6 cellular contexts compared by ENCODE assay signal in genomic region chr3:169811606-169812123, GRCh38. TPM values are rescaled to one million over a fixed set of nuclear protein-coding genes. Genes with fewer than 3 reads are reported as not detected.
DNase-seq lines count a peak whose midpoint lies in the region; ATAC-seq and TF ChIP-seq lines count a peak whose summit lies in the region.

No MANE protein-coding gene starts in this region.

- peak; percentile 10 for DNase-seq in GM04504 (ENCODE audit: low read depth)
- DNase-seq in NCI-H524 treated with DMSO at 0.1 percent for 48 hours (lab: John Stamatoyannopoulos, UW), result peak; percentile 43
- no peak for DNase-seq in endodermal cell
- DNase-seq in osteocyte (ENCODE audit: extremely low spot score, unreplicated experiment), result no peak

- no peak overlapping the region for H3K27ac ChIP-seq in endodermal cell (ENCODE audit: low read depth, low read length)

- peaks cover 17% of the 10 kb centered on the region for H3K4me1 Mint-ChIP-seq in endodermal cell
- peaks cover 16% of the 10 kb centered on the region for H3K4me1 Mint-ChIP-seq in osteocyte (ENCODE audit: unreplicated experiment)

- H3K9me3 ChIP-seq in endodermal cell (ENCODE audit: control insufficient read depth, low read length), result peaks cover 11% of the 10 kb centered on the region

- H3K4me3 Mint-ChIP-seq in endodermal cell (peak overlapping the region; percentile 71), osteocyte (ENCODE audit: unreplicated experiment) (peak overlapping the region; percentile 76)

- H3K4me1 ChIP-seq in endodermal cell (ENCODE audit: control insufficient read depth, insufficient read depth, low read length), result no peaks in the 10 kb centered on the region

- 66 to 89% methylated on average over 9 to 15 of the region's 15 CpGs for WGBS in endodermal cell (ENCODE audit: insufficient coverage in 1 of 2, insufficient read length in 1 of 2), 2 experiments

- H3K27ac Mint-ChIP-seq in endodermal cell, result no peak overlapping the region
- peak overlapping the region; percentile 87 for H3K27ac Mint-ChIP-seq in osteocyte (ENCODE audit: unreplicated experiment)

- peak overlapping the region; percentile 74 for H3K4me3 ChIP-seq in endodermal cell (ENCODE audit: low read length)

- ATAC-seq in HG03520 (IDR thresholded peaks at IDR 0.05; ENCODE audit: unreplicated experiment) (no peak), GM19452 (IDR thresholded peaks at IDR 0.05; ENCODE audit: unreplicated experiment) (no peak)

- H3K36me3 Mint-ChIP-seq in endodermal cell (ENCODE audit: low read depth) (peaks cover 4% of the 10 kb centered on the region), osteocyte (ENCODE audit: unreplicated experiment) (no peaks in the 10 kb centered on the region)

- no peaks in the 10 kb centered on the region for H3K27me3 ChIP-seq in endodermal cell (ENCODE audit: control insufficient read depth, insufficient read depth, low read length, poor library complexity, severe bottlenecking)

- no peaks in the 10 kb centered on the region for H3K36me3 ChIP-seq in endodermal cell (ENCODE audit: control insufficient read depth, insufficient read depth, low read length)

- H3K27me3 Mint-ChIP-seq in endodermal cell (ENCODE audit: insufficient read depth), result peaks cover 11% of the 10 kb centered on the region
- H3K27me3 Mint-ChIP-seq in osteocyte (ENCODE audit: unreplicated experiment), result no peaks in the 10 kb centered on the region

- TF ChIP-seq CTCF in endodermal cell (conservative IDR thresholded peaks at IDR 0.05), result no peak
- TF ChIP-seq CTCF in osteocyte (IDR thresholded peaks at IDR 0.05), result no peak

- H3K9me3 Mint-ChIP-seq in endodermal cell, result peaks cover 14% of the 10 kb centered on the region
- peaks cover 12% of the 10 kb centered on the region for H3K9me3 Mint-ChIP-seq in osteocyte (ENCODE audit: unreplicated experiment)

- no peak overlapping the region for H3K9ac ChIP-seq in endodermal cell (ENCODE audit: extremely low read depth, low read length, poor library complexity, severe bottlenecking)

RNA-seq across cellular contexts. Expression of gene LRRIQ4, which starts 1.0 kb away (rescaled TPM):
- total RNA-seq in endodermal cell (not detected), osteocyte (not detected in 2 replicates)
- polyA plus RNA-seq in endodermal cell (2013, experiment 1 of 2), result not detected
- not detected for polyA plus RNA-seq in endodermal cell (2013, experiment 2 of 2)

RNA-seq across cellular contexts. Expression of gene LRRC34, which starts 1.0 kb away (rescaled TPM):
- total RNA-seq in endodermal cell (10 to 100 TPM in 1 of 2 donors, 1 to 10 TPM in 1; 5.6 to 11.3 TPM), osteocyte (1.5 and 2.0 TPM in 2 replicates)
- polyA plus RNA-seq in endodermal cell (2013, experiment 1 of 2), result 3.5 TPM
- polyA plus RNA-seq in endodermal cell (2013, experiment 2 of 2), result 4.3 TPM

RNA-seq across cellular contexts. Expression of gene MYNN, which starts 38.5 kb away (rescaled TPM):
- total RNA-seq in endodermal cell (10 to 100 TPM; 13.3 to 14.1 TPM), osteocyte (16.7 and 17.2 TPM in 2 replicates)
- 18.5 TPM for polyA plus RNA-seq in endodermal cell (2013, experiment 1 of 2)
- polyA plus RNA-seq in endodermal cell (2013, experiment 2 of 2), result 17.8 TPM

RNA-seq across cellular contexts. Expression of gene ACTRT3, which starts 42.3 kb away (rescaled TPM):
- total RNA-seq in endodermal cell (1 to 10 TPM in 1 of 2 donors, under 1 TPM in 1; 0.82 to 2.5 TPM), osteocyte (2.5 and 2.7 TPM in 2 replicates)
- polyA plus RNA-seq in endodermal cell (2013, experiment 1 of 2), result 0.18 TPM
- polyA plus RNA-seq in endodermal cell (2013, experiment 2 of 2), result 0.25 TPM

RNA-seq across cellular contexts. Expression of gene TERC, which starts 46.8 kb away (rescaled TPM):
- total RNA-seq in endodermal cell (10 to 100 TPM in 1 of 2 donors, 1 to 10 TPM in 1; 9.4 to 11.1 TPM), osteocyte (1.5 TPM in 1 of 2 replicates, not detected in the other)
- polyA plus RNA-seq in endodermal cell (2013, experiment 1 of 2), result 5.2 TPM
- polyA plus RNA-seq in endodermal cell (2013, experiment 2 of 2), result 8.3 TPM

Comparison
In these comparisons a context has a peak if more than half of its experiments do, and no peak if none do; other contexts are left out.
1. DNase-seq: peak in GM04504 (single experiment) and NCI-H524 treated with DMSO at 0.1 percent for 48 hours (single experiment); none in endodermal cell (single experiment) and osteocyte (single experiment).